ENCODE assay signal across 9 cellular contexts in genomic region chr12:51923506-51924365, GRCh38.
A peak's percentile ranks its signal among the peaks of the same experiment; 100 is the strongest.
DNase-seq lines count a peak whose midpoint lies in the region; ATAC-seq and TF ChIP-seq lines count a peak whose summit lies in the region.
"Had no signal": no experiment of that assay in that cellular context is flagged by ENCODE, and none has a peak within 500 bp of the region (broad histone marks: within the 10 kb centered on the region; RNA-seq: fewer than 3 reads in every experiment).

No MANE protein-coding gene starts in this region.

- DNase-seq in T follicular helper cell (ENCODE audit: low read depth) (peak; percentile 24), NCI-H2227 treated with DMSO at 0.1 percent for 48 hours (lab: John Stamatoyannopoulos, UW) (no peak)
- peak; percentile 78 for DNase-seq in activated naive CD8-positive, alpha-beta T cell treated with anti-CD3 and anti-CD28 coated beads, Interleukin-2, amount 50 U/mL, for 24 hours
- DNase-seq in stimulated activated CD4-positive, alpha-beta T cell treated with anti-CD3 and anti-CD28 coated beads, Interleukin-1b, Interleukin-23, amount 100 ng/mL, for 1 hour (ENCODE audit: low read depth in 2 of 2): peak; percentile 9 to 43

- peaks cover 19% of the 10 kb centered on the region for H3K4me1 Mint-ChIP-seq in activated naive CD8-positive, alpha-beta T cell treated with anti-CD3 and anti-CD28 coated beads, Interleukin-2, amount 50 U/mL, for 24 hours

- no peaks in the 10 kb centered on the region for H3K9me3 ChIP-seq in iPS-20b (ENCODE audit: insufficient read depth, low read depth, low read length)
- H3K9me3 ChIP-seq: SJSA1 had no signal

- H3K4me3 ChIP-seq in iPS-20b (ENCODE audit: low read length): peak overlapping the region; percentile 50
- H3K4me3 ChIP-seq: SJSA1 had no signal

- H3K4me1 ChIP-seq in iPS-20b (ENCODE audit: insufficient read depth, low read length): peaks cover 4% of the 10 kb centered on the region; the same call in 1 of the 2 replicates
- H3K4me1 ChIP-seq: SJSA1 had no signal

- H3K9me3 Mint-ChIP-seq in activated naive CD8-positive, alpha-beta T cell treated with anti-CD3 and anti-CD28 coated beads, Interleukin-2, amount 50 U/mL, for 24 hours: no peaks in the 10 kb centered on the region

- H3K27me3 Mint-ChIP-seq in activated naive CD8-positive, alpha-beta T cell treated with anti-CD3 and anti-CD28 coated beads, Interleukin-2, amount 50 U/mL, for 24 hours: peaks cover 6% of the 10 kb centered on the region

- no peak overlapping the region for H3K9ac ChIP-seq in iPS-20b (ENCODE audit: low read depth, low read length)

- peak overlapping the region; percentile 28 for H3K4me3 Mint-ChIP-seq in activated naive CD8-positive, alpha-beta T cell treated with anti-CD3 and anti-CD28 coated beads, Interleukin-2, amount 50 U/mL, for 24 hours

- peaks cover 14% of the 10 kb centered on the region for H3K27me3 ChIP-seq in iPS-20b (ENCODE audit: insufficient read depth, low read length)
- H3K27me3 ChIP-seq: SJSA1 had no signal

- peak; percentile 85 for TF ChIP-seq CTCF in GM12872 (IDR thresholded peaks at IDR 0.05; ENCODE audit: insufficient read depth, low read depth, low read length)

- ATAC-seq in activated naive CD8-positive, alpha-beta T cell treated with anti-CD3 and anti-CD28 coated beads, Interleukin-2, amount 50 U/mL, for 24 hours: peak; percentile 62
- ATAC-seq in HG03457 (IDR thresholded peaks at IDR 0.05; ENCODE audit: unreplicated experiment) (no peak), GM18519 (IDR thresholded peaks at IDR 0.05; ENCODE audit: low FRiP score, unreplicated experiment) (no peak)

- H3K27ac ChIP-seq in iPS-20b (ENCODE audit: low read length): no peak overlapping the region
- H3K27ac ChIP-seq: SJSA1 had no signal

- no peaks in the 10 kb centered on the region for H3K36me3 Mint-ChIP-seq in activated naive CD8-positive, alpha-beta T cell treated with anti-CD3 and anti-CD28 coated beads, Interleukin-2, amount 50 U/mL, for 24 hours (ENCODE audit: low read depth)

- H3K36me3 ChIP-seq in iPS-20b (ENCODE audit: insufficient read depth, low read depth, low read length): no peaks in the 10 kb centered on the region
- H3K36me3 ChIP-seq: SJSA1 had no signal

- H3K27ac Mint-ChIP-seq in activated naive CD8-positive, alpha-beta T cell treated with anti-CD3 and anti-CD28 coated beads, Interleukin-2, amount 50 U/mL, for 24 hours: no peak overlapping the region
